19 cellular contexts compared by ENCODE assay signal in the genomic region with DNA sequence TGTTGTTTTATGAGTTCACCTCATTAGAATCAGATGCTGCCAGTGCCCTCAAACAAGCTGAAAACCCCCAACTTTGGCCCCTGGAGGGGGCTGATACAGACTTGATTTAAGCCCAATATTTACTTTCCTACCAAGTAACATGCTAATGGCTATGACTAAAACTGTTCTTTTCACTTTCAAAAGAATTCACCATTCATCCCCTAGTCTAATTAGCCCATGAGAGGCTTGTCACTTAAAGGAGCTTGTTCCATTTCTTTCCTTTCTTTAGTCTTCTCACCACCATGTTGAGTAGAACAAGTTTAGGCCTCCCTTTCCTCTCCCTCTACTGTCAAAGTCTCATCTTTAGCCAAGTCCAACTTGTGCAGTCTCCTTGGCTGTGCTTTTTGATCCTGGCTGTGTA. TPM values are rescaled to one million over a fixed set of nuclear protein-coding genes. Genes with fewer than 3 reads are reported as not detected.
"Had no signal": no experiment of that assay in that cellular context is flagged by ENCODE, and none has a peak within 500 bp of the region (broad histone marks: within the 10 kb centered on the region; RNA-seq: fewer than 3 reads in every experiment).

No MANE protein-coding gene starts in this region.

- H3K9me3 ChIP-seq: breast epithelium, colonic mucosa had no signal

- H3K9me3 Mint-ChIP-seq: activated CD4-positive, alpha-beta memory T cell treated with anti-CD3 and anti-CD28 coated beads for 36 hours; activated T-helper 17 cell treated with anti-CD3 and anti-CD28 coated beads, Interleukin-2, amount 50 U/mL, for 72 hours had no signal

- H3K27me3 Mint-ChIP-seq: activated CD4-positive, alpha-beta memory T cell treated with anti-CD3 and anti-CD28 coated beads for 36 hours; activated naive CD8-positive, alpha-beta T cell had no signal

- H3K4me1 ChIP-seq: breast epithelium had no signal

- ATAC-seq: activated T-cell treated with anti-CD3 and anti-CD28 coated beads, Interleukin-2, amount 50 U/mL, for 4 hours; activated T-helper 17 cell treated with anti-CD3 and anti-CD28 coated beads, Interleukin-2, amount 50 U/mL, for 72 hours had no signal

- H3K36me3 ChIP-seq: breast epithelium, colonic mucosa had no signal

- H3K4me1 Mint-ChIP-seq: activated CD4-positive, alpha-beta T cell treated with anti-CD3 and anti-CD28 coated beads, Interleukin-2, amount 10 ng/mL, durations not matched to agents 7 days and 5 days; activated T-helper 17 cell treated with anti-CD3 and anti-CD28 coated beads, Interleukin-2, amount 50 U/mL, for 72 hours had no signal

- H3K27ac Mint-ChIP-seq: activated CD4-positive, alpha-beta memory T cell treated with anti-CD3 and anti-CD28 coated beads for 36 hours; activated CD4-positive, alpha-beta T cell treated with anti-CD3 and anti-CD28 coated beads, Interleukin-2, amount 10 ng/mL, durations not matched to agents 7 days and 5 days; activated naive CD4-positive, alpha-beta T cell treated with anti-CD3 and anti-CD28 coated beads for 36 hours; activated naive CD8-positive, alpha-beta T cell; activated T-helper 17 cell treated with anti-CD3 and anti-CD28 coated beads, Interleukin-2, amount 50 U/mL, for 72 hours; T-helper 1 cell treated with Interleukin-12 subunit alpha and Interleukin-12 subunit beta and Interleukin-4 antibody, amounts not matched to agents 30 μg/mL and 1 μg/mL, for 36 hours had no signal

- H3K36me3 Mint-ChIP-seq: activated CD4-positive, alpha-beta memory T cell treated with anti-CD3 and anti-CD28 coated beads for 36 hours; activated naive CD8-positive, alpha-beta T cell had no signal

- H3K27ac ChIP-seq: breast epithelium, colonic mucosa, PC-9 had no signal

- H3K4me2 ChIP-seq: PC-9 had no signal

- H3K4me3 Mint-ChIP-seq: activated CD4-positive, alpha-beta memory T cell treated with anti-CD3 and anti-CD28 coated beads for 36 hours; activated CD4-positive, alpha-beta T cell treated with anti-CD3 and anti-CD28 coated beads, Interleukin-2, amount 10 ng/mL, durations not matched to agents 7 days and 5 days; activated naive CD4-positive, alpha-beta T cell treated with anti-CD3 and anti-CD28 coated beads for 36 hours; activated naive CD8-positive, alpha-beta T cell; activated T-cell treated with anti-CD3 and anti-CD28 coated beads, Interleukin-2, amount 50 U/mL, for 4 hours; activated T-helper 17 cell treated with anti-CD3 and anti-CD28 coated beads, Interleukin-2, amount 50 U/mL, for 72 hours; T-helper 1 cell treated with Interleukin-12 subunit alpha and Interleukin-12 subunit beta and Interleukin-4 antibody, amounts not matched to agents 30 μg/mL and 1 μg/mL, for 36 hours had no signal

- H2AFZ ChIP-seq: PC-9 had no signal

- H3K4me3 ChIP-seq: breast epithelium, colonic mucosa, PC-9 had no signal

- H3K27me3 ChIP-seq: breast epithelium, colonic mucosa had no signal

- DNase-seq: activated CD4-positive, alpha-beta memory T cell treated with anti-CD3 and anti-CD28 coated beads for 36 hours; activated CD4-positive, alpha-beta T cell treated with anti-CD3 and anti-CD28 coated beads, Interleukin-2, amount 10 ng/mL, durations not matched to agents 7 days and 5 days; activated CD4-positive, CD25-positive, alpha-beta regulatory T cell; activated CD8-positive, alpha-beta memory T cell treated with anti-CD3 and anti-CD28 coated beads for 24 hours; activated gamma-delta T cell; activated naive CD4-positive, alpha-beta T cell treated with anti-CD3 and anti-CD28 coated beads for 36 hours; activated T-cell treated with anti-CD3 and anti-CD28 coated beads, Interleukin-2, amount 50 U/mL, for 4 hours; caudate nucleus; colonic mucosa; NCI-H1105 treated with DMSO at 0.1 percent for 48 hours; NCI-H1436 treated with DMSO at 0.1 percent for 48 hours; NCI-H187; NCI-H510A treated with DMSO at 0.1 percent for 48 hours; PC-9; SHP77 treated with DMSO at 0.1 percent for 48 hours had no signal

RNA-seq across cellular contexts. Expression of a gene that starts 50.4 kb away (rescaled TPM):
- total RNA-seq: activated CD4-positive, alpha-beta T cell treated with anti-CD3 and anti-CD28 coated beads, Interleukin-2, amount 10 ng/mL, durations not matched to agents 7 days and 5 days had no signal
